28 cellular contexts compared by ENCODE assay signal in genomic region chr11:32561835-32562234, GRCh38. TPM values are rescaled to one million over a fixed set of nuclear protein-coding genes. Genes with fewer than 3 reads are reported as not detected.
DNase-seq lines count a peak whose midpoint lies in the region; ATAC-seq, FAIRE-seq and TF ChIP-seq lines count a peak whose summit lies in the region.
"Had no signal": no experiment of that assay in that cellular context is flagged by ENCODE, and none has a peak within 500 bp of the region (broad histone marks: within the 10 kb centered on the region; RNA-seq: fewer than 3 reads in every experiment).

No MANE protein-coding gene starts in this region.

- H3K36me3 ChIP-seq in PC-3 (ENCODE audit: low read depth, low read length) (no peaks in the 10 kb centered on the region), hepatocyte (replicated peaks; ENCODE audit: insufficient read depth, low read depth) (no peaks in the 10 kb centered on the region), transverse colon (no peaks in the 10 kb centered on the region)
- H3K36me3 ChIP-seq: brain microvascular endothelial cell, HAP-1 had no signal

- H3K27me3 ChIP-seq in PC-3 (ENCODE audit: low read length) (no peaks in the 10 kb centered on the region), hepatocyte (no peaks in the 10 kb centered on the region), transverse colon (no peaks in the 10 kb centered on the region)
- H3K27me3 ChIP-seq: brain microvascular endothelial cell had no signal

- no peak overlapping the region for H2AFZ ChIP-seq in PC-3 (ENCODE audit: low read length)
- H2AFZ ChIP-seq in hepatocyte = no peak overlapping the region
- H2AFZ ChIP-seq: PC-9 had no signal

- BruUV-seq in PC-3 (replicated peaks; lab: Mats Ljungman, UMichigan) = no TSS peak

- no peaks in the 10 kb centered on the region for H3F3A ChIP-seq in PC-3 (ENCODE audit: low read length, unreplicated experiment)

- no peak for TF ChIP-seq EP300 in transverse colon (IDR thresholded peaks at IDR 0.05; ENCODE audit: low read depth)

- H3K27ac ChIP-seq in PC-3 (ENCODE audit: low read length) = no peak overlapping the region
- no peak overlapping the region for H3K27ac ChIP-seq in hepatocyte
- H3K27ac ChIP-seq in transverse colon = no peak overlapping the region
- H3K27ac ChIP-seq: brain microvascular endothelial cell, C4-2B, PC-9 had no signal

- peak; percentile 48; the same call in 1 of the 2 replicates for ATAC-seq in PC-3
- ATAC-seq: activated CD4-positive, CD25-positive, alpha-beta regulatory T cell treated with anti-CD3 and anti-CD28 coated beads, Interleukin-2, amount 50 U/mL, for 24 hours; sciatic nerve had no signal

- 93% methylated on average over 11 of the region's 11 CpGs for WGBS in hepatocyte (ENCODE audit: low lambda C conversion rate, missing lambda C conversion rate)
- 79 to 91% methylated on average over 11 of the region's 11 CpGs for WGBS in transverse colon (ENCODE audit: low coverage in 1 of 2), 2 donors

- no peak overlapping the region for H3K9ac ChIP-seq in PC-3 (ENCODE audit: low read length)

- H4K20me1 ChIP-seq in PC-3 (ENCODE audit: low read length) (no peaks in the 10 kb centered on the region), hepatocyte (ENCODE audit: insufficient read depth, poor library complexity, severe bottlenecking) (no peaks in the 10 kb centered on the region)

- CTCF ChIA-PET in PC-3 (lab: Charles Lee) = interaction anchor here (0.7 kb wide), 1 partner anchor 48 kb away, joined by 9 read pairs; no protein-coding TSS in a partner anchor

- in situ Hi-C loops in GM13976 (cut with MboI; ENCODE audit: low sequenced_read_pairs, unreplicated experiment) (no loop called here), transverse colon (cut with MboI; ENCODE audit: low pct_ligation_motif_present in 1 of 4, low pct_unique_long_range_greater_than_20kb in 1 of 4, low sequenced_read_pairs in 3 of 4) (no loop called here)

- H3K4me1 ChIP-seq in PC-3 (ENCODE audit: insufficient read depth, low read length) (no peaks in the 10 kb centered on the region), hepatocyte (ENCODE audit: insufficient read depth) (no peaks in the 10 kb centered on the region), transverse colon (no peaks in the 10 kb centered on the region)
- H3K4me1 ChIP-seq: HAP-1 had no signal

- TF ChIP-seq CTCF in D721Med (IDR thresholded peaks at IDR 0.05; ENCODE audit: insufficient read depth, missing control alignments) (peak; percentile 16), GM13976 (IDR thresholded peaks at IDR 0.05; ENCODE audit: borderline replicate concordance, control extremely low read depth, extremely low read depth, insufficient read depth, missing control alignments) (peak; percentile 8), PC-3 (conservative IDR thresholded peaks at IDR 0.05; ENCODE audit: low read depth, low read length) (peak; percentile 33; the same call in 1 of the 2 replicates), hepatocyte (IDR thresholded peaks at IDR 0.05; ENCODE audit: poor library complexity) (no peak), transverse colon (IDR thresholded peaks at IDR 0.05) (no peak)

- H3K79me2 ChIP-seq in PC-3 (ENCODE audit: low read length) (no peaks in the 10 kb centered on the region), hepatocyte (no peaks in the 10 kb centered on the region)

- intact Hi-C loops in PC-3 (cut with micrococcal nuclease) = loop anchor here (1.0 kb wide), 3 partner anchors 114 to 239 kb away; no protein-coding TSS in a partner anchor
- intact Hi-C loops in transverse colon (cut with DNase I; ENCODE audit: low total_unique reads) = no loop called here

- H3K4me2 ChIP-seq in PC-3 (ENCODE audit: low read length) = no peak overlapping the region
- no peak overlapping the region for H3K4me2 ChIP-seq in hepatocyte
- H3K4me2 ChIP-seq: PC-9 had no signal

- DNase-seq in D721Med (ENCODE audit: insufficient read length, low spot score) (no peak), GM13976 (ENCODE audit: low spot score) (no peak), PC-3 (peak; percentile 23), iPS-NIHi7 (ENCODE audit: extremely low spot score) (peak; percentile 36), hepatocyte (ENCODE audit: low spot score) (no peak), transverse colon (no peak), NCI-H226 (no peak)
- DNase-seq: activated CD4-positive, alpha-beta memory T cell treated with anti-CD3 and anti-CD28 coated beads for 36 hours; activated CD8-positive, alpha-beta memory T cell treated with anti-CD3 and anti-CD28 coated beads, Interleukin-2, amount 50 U/mL, for 4 hours; activated naive CD4-positive, alpha-beta T cell treated with anti-CD3 and anti-CD28 coated beads, Interleukin-2, amount 50 U/mL, for 16 hours; amniotic stem cell; brain microvascular endothelial cell; EL; NCI-H1436; NCI-H2107; NCI-H510A; PC-9; SHP77; stimulated activated CD4-positive, alpha-beta T cell treated with anti-CD3 and anti-CD28 coated beads, Interleukin-12 subunit alpha, Interleukin-12 subunit beta, amount 100 ng/mL, for 4 hours; stimulated activated CD4-positive, alpha-beta T cell treated with anti-CD3 and anti-CD28 coated beads, Interleukin-4, amount 100 ng/mL, for 1 hour; substantia nigra had no signal

- POLR2A ChIA-PET in PC-3 (lab: Charles Lee; ENCODE audit: unreplicated experiment) = no interaction called here

- no peak for TF ChIP-seq POLR2A in transverse colon (IDR thresholded peaks at IDR 0.05)

- FAIRE-seq in D721Med (lab: Jason Lieb, UNC) = no peak
- FAIRE-seq: endothelial cell of umbilical vein, keratinocyte had no signal

- H3K4me3 ChIP-seq in PC-3 (ENCODE audit: low read length) (no peak overlapping the region), hepatocyte (no peak overlapping the region), transverse colon (no peak overlapping the region)
- H3K4me3 ChIP-seq: HAP-1, lung, PC-9 had no signal

- H3K9me2 ChIP-seq in PC-3 (replicated peaks; ENCODE audit: low read length) = no peaks in the 10 kb centered on the region
- no peaks in the 10 kb centered on the region for H3K9me2 ChIP-seq in hepatocyte (replicated peaks; ENCODE audit: insufficient read depth)

- H3K9me3 ChIP-seq in PC-3 (ENCODE audit: low read length) = no peaks in the 10 kb centered on the region
- H3K9me3 ChIP-seq in hepatocyte (ENCODE audit: low read depth) = no peaks in the 10 kb centered on the region
- no peaks in the 10 kb centered on the region for H3K9me3 ChIP-seq in transverse colon
- H3K9me3 ChIP-seq: HAP-1 had no signal

RNA-seq across cellular contexts. Expression of gene EIF3M, which starts 21.8 kb away (rescaled TPM):
- total RNA-seq in PC-3 (2014; rRNA removed) = 326 and 369 TPM in 2 replicates
- 508 and 516 TPM in 2 replicates for total RNA-seq in hepatocyte
- polyA plus RNA-seq in hepatocyte = 231 and 261 TPM in 2 replicates
- total RNA-seq in transverse colon = 100 to 1,000 TPM in 2 of 4 donors, 10 to 100 TPM in 2; 34.4 to 235 (median 147) TPM

Comparison
In these comparisons a context has a peak if more than half of its experiments do, and no peak if none do; other contexts are left out.
1. DNase-seq: peak in PC-3 (single experiment) and iPS-NIHi7 (single experiment); none in D721Med (single experiment), GM13976 (single experiment), hepatocyte (single experiment), transverse colon (single experiment) and NCI-H226 (single experiment).
2. CTCF ChIP-seq: peak in D721Med (single experiment), GM13976 (single experiment) and PC-3 (single experiment); none in hepatocyte (single experiment) and transverse colon (0 of 5).